ENCODE assay signal across 15 cellular contexts in the genomic region with DNA sequence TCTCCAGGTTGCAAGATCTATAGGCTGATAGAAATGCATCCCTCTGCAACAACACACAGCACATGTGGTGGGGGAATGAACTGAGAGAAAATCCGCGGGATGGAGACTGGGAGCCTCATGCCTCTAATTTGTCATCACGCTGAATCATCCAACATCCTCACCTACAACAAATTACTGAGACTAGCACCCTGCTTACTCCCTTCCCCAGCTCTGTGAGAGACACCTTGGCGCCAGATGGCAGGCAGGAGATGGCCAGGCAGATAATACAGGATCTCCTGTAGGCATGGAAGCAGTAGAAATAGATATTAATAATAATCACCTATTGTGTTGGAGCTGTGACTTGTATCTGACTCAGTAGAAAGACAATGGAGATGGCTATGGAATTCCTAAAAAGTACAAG.
"Had no signal": no experiment of that assay in that cellular context is flagged by ENCODE, and none has a peak within 500 bp of the region (broad histone marks: within the 10 kb centered on the region; RNA-seq: fewer than 3 reads in every experiment).

No MANE protein-coding gene starts in this region.

- H3K4me1 ChIP-seq: psoas muscle had no signal

- H3K4me3 ChIP-seq: psoas muscle had no signal

- ATAC-seq: activated T-helper 17 cell treated with anti-CD3 and anti-CD28 coated beads, Interleukin-2, amount 50 U/mL, for 72 hours; psoas muscle; sciatic nerve; T-helper 17 cell had no signal

- H3K27ac ChIP-seq: psoas muscle had no signal

- H3K9me3 ChIP-seq: psoas muscle had no signal

- DNase-seq: activated B cell treated with CpG ODN at 0.5 μM for 24 hours; activated CD4-positive, alpha-beta T cell treated with anti-CD3 and anti-CD28 coated beads, Interleukin-2, amount 10 ng/mL, durations not matched to agents 7 days and 5 days; activated CD8-positive, alpha-beta memory T cell treated with anti-CD3 and anti-CD28 coated beads for 24 hours; activated naive CD4-positive, alpha-beta T cell treated with anti-CD3 and anti-CD28 coated beads, Interleukin-2, amount 10 ng/mL, durations not matched to agents 7 days and 5 days; cerebellar nuclear complex; dermis blood vessel endothelial cell; endodermal cell; immature natural killer cell; psoas muscle; stimulated activated CD4-positive, alpha-beta T cell treated with anti-CD3 and anti-CD28 coated beads, Interleukin-2, amount 100 ng/mL, for 24 hours; stimulated activated naive CD4-positive, alpha-beta T cell; substantia nigra; T-helper 17 cell had no signal
